9 cellular contexts compared by ENCODE assay signal in the genomic region with DNA sequence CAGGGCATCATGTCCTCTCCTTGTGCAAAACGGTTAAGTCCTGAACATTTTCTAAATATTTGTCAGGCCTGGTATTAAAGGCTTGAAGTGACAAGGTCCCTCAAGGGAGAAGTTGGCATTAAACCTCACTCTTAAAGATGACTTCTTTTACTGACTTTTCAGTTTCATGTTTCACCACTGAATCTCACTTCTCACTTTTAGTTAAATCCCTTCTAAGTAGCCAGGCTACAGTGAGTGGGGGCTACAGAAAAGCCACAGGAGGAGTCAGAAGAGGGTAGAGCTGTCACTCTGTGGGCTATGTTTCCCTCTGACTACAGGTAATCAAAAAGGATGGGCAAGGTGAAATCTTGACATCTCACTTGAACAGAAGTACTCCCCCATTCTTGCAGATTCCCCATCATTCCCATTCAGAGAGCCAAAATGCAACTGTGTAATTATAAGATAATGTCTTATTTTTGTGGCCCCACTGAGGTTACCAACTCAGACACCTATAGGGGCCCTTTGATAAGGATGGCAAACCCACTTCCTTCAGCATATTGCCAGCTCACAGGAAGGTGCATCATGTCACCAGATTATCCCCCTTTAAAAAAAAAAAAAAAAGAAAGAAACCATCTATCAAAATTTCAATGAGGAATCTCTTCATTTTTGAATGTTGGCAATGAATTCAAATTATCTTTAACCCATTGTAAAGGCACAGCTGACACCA.
A peak's percentile ranks its signal among the peaks of the same experiment; 100 is the strongest.
DNase-seq lines count a peak whose midpoint lies in the region; ATAC-seq lines count a peak whose summit lies in the region.
"Had no signal": no experiment of that assay in that cellular context is flagged by ENCODE, and none has a peak within 500 bp of the region (broad histone marks: within the 10 kb centered on the region; RNA-seq: fewer than 3 reads in every experiment).

No MANE protein-coding gene starts in this region.

- H3K4me3 Mint-ChIP-seq in memory B cell: no peak overlapping the region
- H3K4me3 Mint-ChIP-seq: nephron had no signal

- DNase-seq in memory B cell (ENCODE audit: low spot score in 2 of 2) (no peak), GM03348 (ENCODE audit: low spot score) (no peak), NCI-H2196 treated with DMSO at 0.1 percent for 48 hours (lab: John Stamatoyannopoulos, UW; ENCODE audit: unreplicated experiment) (no peak)
- no peak for DNase-seq in activated effector memory CD4-positive, alpha-beta T cell treated with anti-CD3 and anti-CD28 coated beads, Interleukin-2, amount 50 U/mL, for 16 hours
- DNase-seq: NCI-H69 had no signal

- peaks cover under 1% of the 10 kb centered on the region for H3K36me3 Mint-ChIP-seq in memory B cell

- H3K27ac Mint-ChIP-seq in memory B cell: peak overlapping the region; percentile 74
- H3K27ac Mint-ChIP-seq: nephron had no signal

- H3K4me1 Mint-ChIP-seq in memory B cell: peaks cover 13% of the 10 kb centered on the region

- H3K9me3 Mint-ChIP-seq in memory B cell: peaks cover 3% of the 10 kb centered on the region

- peak; percentile 97 for ATAC-seq in GM18870 (IDR thresholded peaks at IDR 0.05; ENCODE audit: unreplicated experiment)
- peak; percentile 89 for ATAC-seq in GM21576 (IDR thresholded peaks at IDR 0.05; ENCODE audit: unreplicated experiment)
- ATAC-seq in HG03520 (IDR thresholded peaks at IDR 0.05; ENCODE audit: unreplicated experiment): peak; percentile 94
- ATAC-seq in memory B cell (ENCODE audit: low read depth): peak; percentile 82

- H3K27me3 Mint-ChIP-seq in memory B cell: no peaks in the 10 kb centered on the region
